Comparison of ENCODE assay signal across 16 cellular contexts in the genomic region with DNA sequence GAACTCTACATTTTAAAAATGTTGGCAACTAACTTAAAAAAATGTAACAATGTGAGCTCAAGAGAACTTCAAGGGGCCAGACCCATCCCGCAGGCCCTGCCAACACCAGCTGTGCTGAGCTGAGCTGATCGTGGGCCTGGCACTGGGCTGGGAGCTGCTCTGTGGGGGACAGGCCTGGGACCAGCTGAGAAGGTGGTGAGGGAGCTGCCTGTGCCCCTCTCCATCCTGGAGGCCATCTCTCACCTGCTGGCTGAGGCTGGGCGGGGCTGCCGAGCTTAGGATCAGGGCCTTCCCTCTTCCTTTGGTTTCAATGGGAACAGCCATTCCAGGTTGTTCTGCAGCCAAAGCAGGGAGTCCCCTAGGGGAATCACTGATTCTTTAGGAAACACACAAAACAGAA. TPM values are rescaled to one million over a fixed set of nuclear protein-coding genes. Genes with fewer than 3 reads are reported as not detected.
"Had no signal": no experiment of that assay in that cellular context is flagged by ENCODE, and none has a peak within 500 bp of the region (broad histone marks: within the 10 kb centered on the region; RNA-seq: fewer than 3 reads in every experiment).

No MANE protein-coding gene starts in this region.

- H3K27ac ChIP-seq: neutrophil had no signal

- DNase-seq: activated CD4-positive, alpha-beta T cell treated with anti-CD3 and anti-CD28 coated beads for 1 hour; activated CD4-positive, alpha-beta T cell treated with anti-CD3 and anti-CD28 coated beads, Interleukin-2, amount 50 U/mL, for 48 hours; activated CD8-positive, alpha-beta memory T cell treated with anti-CD3 and anti-CD28 coated beads, Interleukin-2, amount 10 ng/mL, durations not matched to agents 7 days and 5 days; activated gamma-delta T cell; activated naive CD8-positive, alpha-beta T cell treated with anti-CD3 and anti-CD28 coated beads, Interleukin-2, amount 10 ng/mL, durations not matched to agents 7 days and 5 days; activated T-cell treated with anti-CD3 and anti-CD28 coated beads, Interleukin-2, amount 50 U/mL, for 4 hours; foreskin melanocyte; sigmoid colon; stimulated activated CD4-positive, alpha-beta T cell treated with anti-CD3 and anti-CD28 coated beads, Interleukin-2, amount 100 ng/mL, for 48 hours; stimulated activated CD8-positive, alpha-beta memory T cell treated with anti-CD3 and anti-CD28 coated beads, Interleukin-4, amount 100 ng/mL, for 48 hours had no signal

- H3K9me3 ChIP-seq: esophagus muscularis mucosa, neutrophil, sigmoid colon had no signal

- H3K27me3 ChIP-seq: esophagus muscularis mucosa, sigmoid colon had no signal

- H3K27ac Mint-ChIP-seq: activated naive CD8-positive, alpha-beta T cell treated with anti-CD3 and anti-CD28 coated beads, Interleukin-2, amount 10 ng/mL, durations not matched to agents 7 days and 5 days; mesothelial cell of epicardium; stimulated activated naive CD8-positive, alpha-beta T cell treated with anti-CD3 and anti-CD28 coated beads, Interleukin-15, Interleukin-2, amounts not matched to agents 100 ng/mL and 50 ng/mL, for 24 hours had no signal

- H3K4me3 Mint-ChIP-seq: activated CD8-positive, alpha-beta memory T cell treated with anti-CD3 and anti-CD28 coated beads, Interleukin-2, amount 10 ng/mL, durations not matched to agents 7 days and 5 days; activated naive CD8-positive, alpha-beta T cell treated with anti-CD3 and anti-CD28 coated beads, Interleukin-2, amount 10 ng/mL, durations not matched to agents 7 days and 5 days; activated T-cell treated with anti-CD3 and anti-CD28 coated beads, Interleukin-2, amount 50 U/mL, for 4 hours; mesothelial cell of epicardium; stimulated activated naive CD8-positive, alpha-beta T cell treated with anti-CD3 and anti-CD28 coated beads, Interleukin-15, Interleukin-2, amounts not matched to agents 100 ng/mL and 50 ng/mL, for 24 hours had no signal

- H3K4me3 ChIP-seq: esophagus muscularis mucosa, sigmoid colon had no signal

- FAIRE-seq: astrocyte had no signal

- H3K9me3 Mint-ChIP-seq: activated naive CD8-positive, alpha-beta T cell treated with anti-CD3 and anti-CD28 coated beads, Interleukin-2, amount 10 ng/mL, durations not matched to agents 7 days and 5 days; activated T-cell treated with anti-CD3 and anti-CD28 coated beads, Interleukin-2, amount 50 U/mL, for 4 hours; mesothelial cell of epicardium; stimulated activated naive CD8-positive, alpha-beta T cell treated with anti-CD3 and anti-CD28 coated beads, Interleukin-15, Interleukin-2, amounts not matched to agents 100 ng/mL and 50 ng/mL, for 24 hours had no signal

- ATAC-seq: activated CD8-positive, alpha-beta memory T cell treated with anti-CD3 and anti-CD28 coated beads, Interleukin-2, amount 10 ng/mL, durations not matched to agents 7 days and 5 days; activated T-cell treated with anti-CD3 and anti-CD28 coated beads, Interleukin-2, amount 50 U/mL, for 4 hours had no signal

- H3K27me3 Mint-ChIP-seq: activated CD8-positive, alpha-beta memory T cell treated with anti-CD3 and anti-CD28 coated beads, Interleukin-2, amount 10 ng/mL, durations not matched to agents 7 days and 5 days; activated naive CD8-positive, alpha-beta T cell treated with anti-CD3 and anti-CD28 coated beads, Interleukin-2, amount 10 ng/mL, durations not matched to agents 7 days and 5 days; progenitor cell of endocrine pancreas; stimulated activated naive CD8-positive, alpha-beta T cell treated with anti-CD3 and anti-CD28 coated beads, Interleukin-15, Interleukin-2, amounts not matched to agents 100 ng/mL and 50 ng/mL, for 24 hours had no signal

- H3K4me1 ChIP-seq: sigmoid colon had no signal

RNA-seq across cellular contexts. Expression of a gene that starts 58.2 kb away (rescaled TPM):
- total RNA-seq: progenitor cell of endocrine pancreas had no signal
